In the genomic region with DNA sequence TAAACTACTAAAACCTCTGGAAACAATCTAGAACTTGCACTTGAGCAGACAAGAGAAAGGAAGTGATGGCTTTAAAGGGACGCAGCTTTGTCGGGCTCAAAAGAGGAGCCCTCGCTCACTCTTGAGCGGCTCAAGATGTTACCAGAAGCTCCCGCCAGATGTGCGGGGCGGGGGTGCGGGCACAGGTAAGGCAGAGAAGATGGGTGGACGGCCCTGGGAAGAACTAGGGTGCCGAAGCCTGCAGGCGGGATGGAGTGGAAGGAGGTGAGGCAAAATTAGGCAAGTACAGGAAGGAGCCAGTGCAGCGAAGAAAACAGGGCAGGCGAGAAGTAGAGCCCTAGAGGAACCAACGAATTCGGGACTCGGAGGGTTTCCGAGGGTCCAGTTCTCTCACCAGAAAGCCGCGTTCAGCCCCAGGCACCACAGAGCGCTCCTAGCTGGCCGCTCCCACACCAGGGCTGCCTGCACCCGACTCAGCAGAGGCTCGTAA, we compare ENCODE assay signal across 8 cellular contexts. TPM values are rescaled to one million over a fixed set of nuclear protein-coding genes. Genes with fewer than 3 reads are reported as not detected.
DNase-seq lines count a peak whose midpoint lies in the region; ATAC-seq and TF ChIP-seq lines count a peak whose summit lies in the region.

No MANE protein-coding gene starts in this region.

- H3K27me3 Mint-ChIP-seq in activated T-cell treated with anti-CD3 and anti-CD28 coated beads, Interleukin-2, amount 50 U/mL, for 4 hours (ENCODE audit: low read depth) = no peaks in the 10 kb centered on the region

- peak overlapping the region; percentile 62 to 96 (median 86) for H3K4me3 ChIP-seq in heart left ventricle
- peak overlapping the region; percentile 83 for H3K4me3 ChIP-seq in skeletal muscle cell (ENCODE audit: low read depth, low read length)

- H3K27me3 ChIP-seq in heart left ventricle = no peaks in the 10 kb centered on the region

- H3K4me1 ChIP-seq in heart left ventricle = peaks cover 3 to 51% (median 37%) of the 10 kb centered on the region in 12 donors

- peaks cover 13% of the 10 kb centered on the region for H3K36me3 Mint-ChIP-seq in activated T-cell treated with anti-CD3 and anti-CD28 coated beads, Interleukin-2, amount 50 U/mL, for 4 hours (ENCODE audit: insufficient read depth)

- TF ChIP-seq POLR2A in heart left ventricle (IDR thresholded peaks at IDR 0.05) = no peak

- intact Hi-C loops in heart left ventricle (cut with DNase I) = loop anchor here in 8 of 10 donors (1.0 to 10.0 kb wide), 8 partner anchors 30 to 156 kb away; a partner anchor contains a TSS

- H3K36me3 ChIP-seq in heart left ventricle = peaks cover 0 to 32% (median 26%) of the 10 kb centered on the region in 9 donors

- no peaks in the 10 kb centered on the region for H3K9me3 ChIP-seq in heart left ventricle

- 0% methylated on average over 22 to 23 of the region's 23 CpGs for WGBS in heart left ventricle, 4 donors

- DNase-seq in AG09319 (ENCODE audit: extremely low read depth, low read depth) (no peak), heart left ventricle (peak in 1 of 5 donors; percentile 15), skeletal muscle cell (ENCODE audit: low read depth) (no peak), COLO668 (lab: John Stamatoyannopoulos, UW; ENCODE audit: unreplicated experiment) (no peak), NCI-H446 treated with DMSO at 0.1 percent for 48 hours (lab: John Stamatoyannopoulos, UW) (no peak)
- no peak for DNase-seq in activated T-cell treated with anti-CD3 and anti-CD28 coated beads, Interleukin-2, amount 50 U/mL, for 4 hours

- peaks cover 44% of the 10 kb centered on the region for H3K4me1 Mint-ChIP-seq in activated T-cell treated with anti-CD3 and anti-CD28 coated beads, Interleukin-2, amount 50 U/mL, for 4 hours (ENCODE audit: low read depth)

- peak overlapping the region; percentile 82 to 97 (median 94) for H3K27ac ChIP-seq in heart left ventricle

- H3K4me3 Mint-ChIP-seq in activated T-cell treated with anti-CD3 and anti-CD28 coated beads, Interleukin-2, amount 50 U/mL, for 4 hours = peak overlapping the region; percentile 100

- no peaks in the 10 kb centered on the region for H3K9me3 Mint-ChIP-seq in activated T-cell treated with anti-CD3 and anti-CD28 coated beads, Interleukin-2, amount 50 U/mL, for 4 hours

- TF ChIP-seq CTCF in AG09319 (IDR thresholded peaks at IDR 0.05; ENCODE audit: low read depth, low read length) (peak; percentile 43; the same call in 1 of the 2 replicates), heart left ventricle (IDR thresholded peaks at IDR 0.05) (peak in 1 of 12 donors; percentile 26)

- ATAC-seq in GM19351 (IDR thresholded peaks at IDR 0.05; ENCODE audit: unreplicated experiment) = peak; percentile 21
- ATAC-seq in HG03469 (IDR thresholded peaks at IDR 0.05; ENCODE audit: unreplicated experiment) = peak; percentile 2
- ATAC-seq in activated T-cell treated with anti-CD3 and anti-CD28 coated beads, Interleukin-2, amount 50 U/mL, for 4 hours = peak; percentile 59 to 60
- peak; percentile 49 to 68 (median 66) for ATAC-seq in heart left ventricle

RNA-seq across cellular contexts. Expression of a gene that starts 0.4 kb away (rescaled TPM):
- 10 to 100 TPM; 27.2 to 37.9 (median 30.0) TPM for total RNA-seq in activated T-cell treated with anti-CD3 and anti-CD28 coated beads, Interleukin-2, amount 50 U/mL, for 4 hours
- total RNA-seq in heart left ventricle = 10 to 100 TPM; 21.3 to 39.0 (median 28.3) TPM
- 10 to 100 TPM; 12.2 to 16.8 TPM for polyA plus RNA-seq in heart left ventricle

RNA-seq across cellular contexts. Expression of a gene that starts 0.7 kb away (rescaled TPM):
- 100 to 1,000 TPM in 1 of 3 donors, 10 to 100 TPM in 2; 91.7 to 103 (median 93.7) TPM for total RNA-seq in activated T-cell treated with anti-CD3 and anti-CD28 coated beads, Interleukin-2, amount 50 U/mL, for 4 hours
- 10 to 100 TPM; 31.5 to 80.1 (median 49.3) TPM for total RNA-seq in heart left ventricle
- 100 to 1,000 TPM in 1 of 2 donors, 10 to 100 TPM in 1; 46.4 to 112 TPM for polyA plus RNA-seq in heart left ventricle

RNA-seq across cellular contexts. Expression of a gene that starts 31.2 kb away (rescaled TPM):
- 10 to 100 TPM; 23.5 to 31.0 (median 26.9) TPM for total RNA-seq in activated T-cell treated with anti-CD3 and anti-CD28 coated beads, Interleukin-2, amount 50 U/mL, for 4 hours
- 1 to 10 TPM in 7 of 9 donors, under 1 TPM in 2; 0.71 to 4.1 (median 2.0) TPM for total RNA-seq in heart left ventricle
- polyA plus RNA-seq in heart left ventricle = 1 to 10 TPM; 2.1 to 2.9 TPM

RNA-seq across cellular contexts. Expression of a gene that starts 41.8 kb away (rescaled TPM):
- 10 to 100 TPM; 69.3 to 90.1 (median 77.7) TPM for total RNA-seq in activated T-cell treated with anti-CD3 and anti-CD28 coated beads, Interleukin-2, amount 50 U/mL, for 4 hours
- total RNA-seq in heart left ventricle = 10 to 100 TPM; 48.1 to 76.2 (median 57.9) TPM
- 10 to 100 TPM; 53.1 to 71.7 TPM for polyA plus RNA-seq in heart left ventricle

RNA-seq across cellular contexts. Expression of a gene that starts 46.8 kb away (rescaled TPM):
- 100 to 1,000 TPM in 2 of 3 donors, 10 to 100 TPM in 1; 98.8 to 110 (median 105) TPM for total RNA-seq in activated T-cell treated with anti-CD3 and anti-CD28 coated beads, Interleukin-2, amount 50 U/mL, for 4 hours
- total RNA-seq in heart left ventricle = 10 to 100 TPM; 24.3 to 50.4 (median 33.2) TPM
- 10 to 100 TPM; 37.5 to 59.1 TPM for polyA plus RNA-seq in heart left ventricle

Comparison
In these comparisons a context has a peak if more than half of its experiments do, and no peak if none do; other contexts are left out.
1. ATAC-seq: peak in every context shown above with its lines; median percentile 66 in heart left ventricle; 60 in activated T-cell treated with anti-CD3 and anti-CD28 coated beads, Interleukin-2, amount 50 U/mL, for 4 hours; 21 in GM19351; 2 in HG03469.
2. RNA of a gene that starts 31.2 kb away (total RNA-seq): 23.5 to 31.0 TPM in activated T-cell treated with anti-CD3 and anti-CD28 coated beads, Interleukin-2, amount 50 U/mL, for 4 hours; 0.71 to 4.1 TPM in heart left ventricle; every median in the first group is over 4 times any median in the second.